Comparison of ENCODE assay signal across 22 cellular contexts in genomic region chr20:43999848-44000247, GRCh38.
"Had no signal": no experiment of that assay in that cellular context is flagged by ENCODE, and none has a peak within 500 bp of the region (broad histone marks: within the 10 kb centered on the region; RNA-seq: fewer than 3 reads in every experiment).

No MANE protein-coding gene starts in this region.

- DNase-seq: IMR-90; MG63; NCI-H1092 treated with DMSO at 0.1 percent for 48 hours; NCI-H1436; NCI-H187; NCI-H2029; NCI-H2081 treated with DMSO at 0.1 percent for 48 hours; NCI-H2171; NCI-H226; NCI-H446; NCI-H510A; NCI-H524 treated with DMSO at 0.1 percent for 48 hours; NCI-H69; NCI-H774; NK-92 treated with Interleukin-12 subunit alpha and Interleukin-12 subunit beta, amount 100 ng/mL, for 24 hours; PC-3; SHP77; SK-N-SH; SW 1271; T-cell had no signal

- H3K9me2 ChIP-seq: SK-N-SH had no signal

- H3K9ac ChIP-seq: SK-N-SH had no signal

- H3K4me3 Mint-ChIP-seq: T-cell had no signal

- H3K27ac ChIP-seq: RWPE1 had no signal

- H3K36me3 Mint-ChIP-seq: T-cell had no signal

- H3K36me3 ChIP-seq: MG63 had no signal

- H3K4me2 ChIP-seq: SK-N-SH had no signal

- H3K27me3 ChIP-seq: MG63 had no signal

- ATAC-seq: Panc1, PC-3, T-cell had no signal

- H3K9me3 ChIP-seq: MG63, SK-N-SH had no signal

- H3K4me3 ChIP-seq: MG63 had no signal
